19 cellular contexts compared by ENCODE assay signal in the genomic region with DNA sequence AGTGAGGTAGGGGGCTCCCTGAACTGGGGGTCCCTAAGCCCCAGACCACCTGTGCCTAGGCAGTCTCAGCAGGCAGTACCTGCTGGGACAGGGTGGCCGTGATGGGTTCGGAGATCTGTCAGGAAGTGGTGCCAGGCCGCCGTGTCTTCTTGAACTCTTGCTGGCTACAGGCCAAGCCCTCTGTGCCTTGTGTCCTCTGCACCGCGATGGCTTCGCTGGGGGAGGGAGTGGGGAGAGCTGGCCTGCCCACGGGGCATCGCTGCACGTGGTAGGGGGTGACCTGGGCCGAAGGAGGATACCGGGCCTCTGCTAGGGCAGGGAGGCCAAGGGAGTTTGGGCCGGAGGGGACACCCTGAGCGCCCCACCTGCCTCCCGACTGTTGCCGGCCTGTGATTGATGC.
DNase-seq lines count a peak whose midpoint lies in the region; TF ChIP-seq lines count a peak whose summit lies in the region.
"Had no signal": no experiment of that assay in that cellular context is flagged by ENCODE, and none has a peak within 500 bp of the region (broad histone marks: within the 10 kb centered on the region; RNA-seq: fewer than 3 reads in every experiment).

No MANE protein-coding gene starts in this region.

- no peak overlapping the region for H3K4me3 Mint-ChIP-seq in neural progenitor cell
- H3K4me3 Mint-ChIP-seq: CD4-positive, alpha-beta memory T cell; dendritic cell treated with granulocyte-macrophage colony-stimulating factor and Interleukin-4, amounts not matched to agents 40 ng/mL and 50 ng/mL, for 4 days had no signal

- H4K20me1 ChIP-seq in GM23248 (ENCODE audit: insufficient read depth), result no peaks in the 10 kb centered on the region
- H4K20me1 ChIP-seq in neural progenitor cell (ENCODE audit: low read depth), result no peaks in the 10 kb centered on the region

- no peaks in the 10 kb centered on the region for H3K4me1 ChIP-seq in GM23248 (ENCODE audit: insufficient read depth)
- H3K4me1 ChIP-seq in neural progenitor cell, result peaks cover 18% of the 10 kb centered on the region
- no peaks in the 10 kb centered on the region for H3K4me1 ChIP-seq in testis
- H3K4me1 ChIP-seq: breast epithelium had no signal

- no peak overlapping the region for H3K9ac ChIP-seq in GM23248
- H3K9ac ChIP-seq in neural progenitor cell, result no peak overlapping the region

- H3K36me3 Mint-ChIP-seq in neural progenitor cell, result no peaks in the 10 kb centered on the region
- H3K36me3 Mint-ChIP-seq: CD4-positive, alpha-beta memory T cell had no signal

- peak overlapping the region; percentile 60 for H3K27ac Mint-ChIP-seq in neural progenitor cell
- H3K27ac Mint-ChIP-seq: CD4-positive, alpha-beta memory T cell; dendritic cell treated with granulocyte-macrophage colony-stimulating factor and Interleukin-4, amounts not matched to agents 40 ng/mL and 50 ng/mL, for 4 days had no signal

- H3K79me2 ChIP-seq in GM23248 (ENCODE audit: insufficient read depth), result no peaks in the 10 kb centered on the region
- H3K79me2 ChIP-seq in neural progenitor cell (ENCODE audit: low read depth), result no peaks in the 10 kb centered on the region

- no peaks in the 10 kb centered on the region for H3K9me3 ChIP-seq in GM23248 (ENCODE audit: low read depth)
- no peaks in the 10 kb centered on the region for H3K9me3 ChIP-seq in neural progenitor cell (ENCODE audit: low read depth)
- no peaks in the 10 kb centered on the region for H3K9me3 ChIP-seq in testis
- H3K9me3 ChIP-seq: breast epithelium, ovary had no signal

- in situ Hi-C loops in GM23248 (cut with MboI), result no loop called here

- H3K27me3 ChIP-seq in GM23248 (replicated peaks; ENCODE audit: insufficient read depth), result peaks cover 19% of the 10 kb centered on the region
- peaks cover 9% of the 10 kb centered on the region for H3K27me3 ChIP-seq in neural progenitor cell
- H3K27me3 ChIP-seq in testis, result no peaks in the 10 kb centered on the region
- H3K27me3 ChIP-seq: ovary had no signal

- H3F3A ChIP-seq in GM23248 (ENCODE audit: insufficient read depth) (no peaks in the 10 kb centered on the region), neural progenitor cell (ENCODE audit: low read depth) (no peaks in the 10 kb centered on the region)

- TF ChIP-seq CTCF in neural progenitor cell (IDR thresholded peaks at IDR 0.05) (no peak), testis (IDR thresholded peaks at IDR 0.05) (no peak)

- peak; percentile 22 for DNase-seq in 8988T
- peak; percentile 8 for DNase-seq in GM23248
- peak; percentile 45 for DNase-seq in ecto neural progenitor cell (ENCODE audit: low spot score)
- DNase-seq in neural progenitor cell (ENCODE audit: low spot score), result no peak
- no peak for DNase-seq in cerebellar cortex (ENCODE audit: low spot score)
- no peak for DNase-seq in A172 (ENCODE audit: low spot score)
- DNase-seq in testis, result no peak
- DNase-seq in activated naive CD4-positive, alpha-beta T cell treated with Interleukin-2 at 50 U/mL for 16 hours, result no peak
- DNase-seq: activated CD8-positive, alpha-beta memory T cell treated with anti-CD3 and anti-CD28 coated beads, Interleukin-2, amount 50 U/mL, for 4 hours; activated gamma-delta T cell; CD4-positive, alpha-beta memory T cell; DMS79 treated with DMSO at 0.1 percent for 48 hours; NCI-H2029; NCI-H510A treated with DMSO at 0.1 percent for 48 hours; stimulated activated naive CD8-positive, alpha-beta T cell treated with anti-CD3 and anti-CD28 coated beads, Interleukin-15, Interleukin-2, amounts not matched to agents 100 U/mL and 50 U/mL, for 24 hours; trophoblast cell had no signal

- peaks cover 12% of the 10 kb centered on the region for H3K27me3 Mint-ChIP-seq in neural progenitor cell (ENCODE audit: insufficient read depth, low read depth)

- WGBS in GM23248 (ENCODE audit: low coverage in 1 of 2, low lambda C conversion rate in 2 of 2, missing lambda C conversion rate in 2 of 2), 2 experiments, result 56 to 62% methylated on average over 16 of the region's 16 CpGs
- WGBS in testis, 2 donors, result 34 to 43% methylated on average over 4 to 16 of the region's 16 CpGs

- no peaks in the 10 kb centered on the region for H3K36me3 ChIP-seq in GM23248 (ENCODE audit: low read depth)
- no peaks in the 10 kb centered on the region for H3K36me3 ChIP-seq in neural progenitor cell
- no peaks in the 10 kb centered on the region for H3K36me3 ChIP-seq in testis (ENCODE audit: low read depth, missing control alignments)
- H3K36me3 ChIP-seq: breast epithelium, ovary had no signal

- no peaks in the 10 kb centered on the region for H3K9me2 ChIP-seq in GM23248 (ENCODE audit: insufficient read depth)

- H3K4me2 ChIP-seq in GM23248 (ENCODE audit: unreplicated experiment) (no peak overlapping the region), neural progenitor cell (no peak overlapping the region)

- H3K4me3 ChIP-seq in GM23248 (no peak overlapping the region), neural progenitor cell (no peak overlapping the region), testis (peak overlapping the region in 1 of 2 donors; percentile 47)
- H3K4me3 ChIP-seq: breast epithelium, ovary had no signal

- peaks cover 17% of the 10 kb centered on the region for H3K4me1 Mint-ChIP-seq in neural progenitor cell
- H3K4me1 Mint-ChIP-seq: CD4-positive, alpha-beta memory T cell had no signal

- intact Hi-C loops in testis (cut with DNase I; ENCODE audit: low total_unique reads), result no loop called here

- no peak for TF ChIP-seq POLR2A in testis (IDR thresholded peaks at IDR 0.05)

- no peak overlapping the region for H3K27ac ChIP-seq in GM23248
- no peak overlapping the region for H3K27ac ChIP-seq in neural progenitor cell
- H3K27ac ChIP-seq in testis, result no peak overlapping the region
- H3K27ac ChIP-seq: breast epithelium, ovary had no signal

- no peak overlapping the region for H2AFZ ChIP-seq in GM23248
- no peak overlapping the region for H2AFZ ChIP-seq in neural progenitor cell (replicated peaks)

- no peaks in the 10 kb centered on the region for H3K9me3 Mint-ChIP-seq in neural progenitor cell
- H3K9me3 Mint-ChIP-seq: CD4-positive, alpha-beta memory T cell; dendritic cell treated with granulocyte-macrophage colony-stimulating factor and Interleukin-4, amounts not matched to agents 40 ng/mL and 50 ng/mL, for 4 days had no signal

Comparison
In these comparisons a context has a peak if more than half of its experiments do, and no peak if none do; other contexts are left out.
1. DNase-seq: peak in 8988T (single experiment), GM23248 (single experiment) and ecto neural progenitor cell (single experiment); none in neural progenitor cell (single experiment), cerebellar cortex (single experiment), A172 (single experiment), testis (single experiment) and activated naive CD4-positive, alpha-beta T cell treated with Interleukin-2 at 50 U/mL for 16 hours (single experiment).